ENCODE assay signal across 15 cellular contexts in genomic region chr2:215941726-215942125, GRCh38.
DNase-seq lines count a peak whose midpoint lies in the region; TF ChIP-seq lines count a peak whose summit lies in the region.
"Had no signal": no experiment of that assay in that cellular context is flagged by ENCODE, and none has a peak within 500 bp of the region (broad histone marks: within the 10 kb centered on the region; RNA-seq: fewer than 3 reads in every experiment).

No MANE protein-coding gene starts in this region.

- H3K79me2 ChIP-seq in GM23248 (ENCODE audit: insufficient read depth), result no peaks in the 10 kb centered on the region

- DNase-seq in GM23248 (peak; percentile 14), fibroblast of mammary gland (ENCODE audit: low read depth) (peak; percentile 38), NCI-H2196 (lab: John Stamatoyannopoulos, UW; ENCODE audit: unreplicated experiment) (no peak), LoVo (ENCODE audit: low spot score) (no peak), activated gamma-delta T cell (lab: John Stamatoyannopoulos, UW) (no peak)
- DNase-seq: Caco-2; CD4-positive, CD25-positive, alpha-beta regulatory T cell; CD8-positive, alpha-beta T cell; DMS153; DND-41; H7; HCEC 1CT had no signal

- no peak overlapping the region for H2AFZ ChIP-seq in GM23248

- no peaks in the 10 kb centered on the region for H3K9me2 ChIP-seq in GM23248 (ENCODE audit: insufficient read depth)

- H3K27ac ChIP-seq in GM23248 (no peak overlapping the region), subcutaneous abdominal adipose tissue (ENCODE audit: low read depth, low read length) (peak overlapping the region; percentile 54)
- H3K27ac ChIP-seq: BLaER1, C4-2B had no signal

- H3K9me3 ChIP-seq in GM23248 (ENCODE audit: low read depth) (no peaks in the 10 kb centered on the region), subcutaneous abdominal adipose tissue (ENCODE audit: control insufficient read depth in 5 of 5, low read length in 5 of 5) (no peaks in the 10 kb centered on the region)
- H3K9me3 ChIP-seq: BLaER1, Caco-2 had no signal

- no peak for TF ChIP-seq CTCF in fibroblast of mammary gland (conservative IDR thresholded peaks at IDR 0.05; ENCODE audit: control insufficient read depth, insufficient read depth, low read depth, low read length)

- 100% methylated on average over 1 of the region's 1 CpG for WGBS in GM23248 (ENCODE audit: low coverage in 1 of 2, low lambda C conversion rate in 2 of 2, missing lambda C conversion rate in 2 of 2), 2 experiments

- H3K9ac ChIP-seq in GM23248 (no peak overlapping the region), subcutaneous abdominal adipose tissue (ENCODE audit: low read length in 5 of 5) (no peak overlapping the region)
- H3K9ac ChIP-seq: BLaER1 had no signal

- no peaks in the 10 kb centered on the region for H4K20me1 ChIP-seq in GM23248 (ENCODE audit: insufficient read depth)
- H4K20me1 ChIP-seq: BLaER1 had no signal

- no peak overlapping the region for H3K4me2 ChIP-seq in GM23248 (ENCODE audit: unreplicated experiment)
- H3K4me2 ChIP-seq: BLaER1 had no signal

- H3K4me3 ChIP-seq in GM23248, result no peak overlapping the region
- H3K4me3 ChIP-seq in fibroblast of mammary gland (ENCODE audit: control insufficient read depth, low read depth, low read length), result no peak overlapping the region
- no peak overlapping the region for H3K4me3 ChIP-seq in subcutaneous abdominal adipose tissue (ENCODE audit: low read depth in 1 of 5, low read length in 5 of 5)
- H3K4me3 ChIP-seq: BLaER1 had no signal

- H3K36me3 ChIP-seq in GM23248 (ENCODE audit: low read depth) (no peaks in the 10 kb centered on the region), subcutaneous abdominal adipose tissue (ENCODE audit: control insufficient read depth in 5 of 5, insufficient read depth in 5 of 5, low read length in 5 of 5) (peaks cover 13 to 38% (median 28%) of the 10 kb centered on the region in 5 donors)

- no peaks in the 10 kb centered on the region for H3K4me1 ChIP-seq in GM23248 (ENCODE audit: insufficient read depth)
- peaks cover 0 to 15% (median 5%) of the 10 kb centered on the region in 5 donors for H3K4me1 ChIP-seq in subcutaneous abdominal adipose tissue (ENCODE audit: control insufficient read depth in 5 of 5, insufficient read depth in 5 of 5, low read length in 5 of 5)
- H3K4me1 ChIP-seq: BLaER1, Caco-2 had no signal

- in situ Hi-C loops in GM23248 (cut with MboI), result loop anchor here (25.0 kb wide), 2 partner anchors 979 to 1129 kb away; partner anchors contain the start of gene BARD1

- no peaks in the 10 kb centered on the region for H3F3A ChIP-seq in GM23248 (ENCODE audit: insufficient read depth)

- H3K27me3 ChIP-seq in GM23248 (replicated peaks; ENCODE audit: insufficient read depth), result no peaks in the 10 kb centered on the region
- no peaks in the 10 kb centered on the region for H3K27me3 ChIP-seq in subcutaneous abdominal adipose tissue (ENCODE audit: control insufficient read depth in 5 of 5, insufficient read depth in 4 of 5, low read length in 5 of 5)
- H3K27me3 ChIP-seq: BLaER1 had no signal

Comparison
In these comparisons a context has a peak if more than half of its experiments do, and no peak if none do; other contexts are left out.
1. DNase-seq: peak in GM23248 (single experiment) and fibroblast of mammary gland (single experiment); none in NCI-H2196 (single experiment), LoVo (single experiment) and activated gamma-delta T cell (single experiment).